ENCODE assay signal across 19 cellular contexts in genomic region chr5:177261510-177261909, GRCh38. TPM values are rescaled to one million over a fixed set of nuclear protein-coding genes. Genes with fewer than 3 reads are reported as not detected.
DNase-seq lines count a peak whose midpoint lies in the region; ATAC-seq and TF ChIP-seq lines count a peak whose summit lies in the region.
"Had no signal": no experiment of that assay in that cellular context is flagged by ENCODE, and none has a peak within 500 bp of the region (broad histone marks: within the 10 kb centered on the region; RNA-seq: fewer than 3 reads in every experiment).

No MANE protein-coding gene starts in this region.

- H3K9me3 Mint-ChIP-seq in activated CD4-positive, alpha-beta memory T cell treated with anti-CD3 and anti-CD28 coated beads for 36 hours = no peaks in the 10 kb centered on the region
- H3K9me3 Mint-ChIP-seq in activated CD4-positive, alpha-beta memory T cell treated with anti-CD3 and anti-CD28 coated beads, Interleukin-2, amount 10 ng/mL, durations not matched to agents 7 days and 5 days = no peaks in the 10 kb centered on the region
- no peaks in the 10 kb centered on the region for H3K9me3 Mint-ChIP-seq in stimulated activated effector memory CD8-positive, alpha-beta T cell treated with anti-CD3 and anti-CD28 coated beads, Interleukin-12 subunit alpha, Interleukin-12 subunit beta, amount 100 ng/mL, for 72 hours
- H3K9me3 Mint-ChIP-seq: CD14-positive monocyte; CD4-positive, alpha-beta memory T cell; HFFc6 had no signal

- TF ChIP-seq CTCF in VCaP (conservative IDR thresholded peaks at IDR 0.05) (no peak), right lobe of liver (IDR thresholded peaks at IDR 0.05) (no peak)

- H3K4me1 Mint-ChIP-seq in activated CD4-positive, alpha-beta memory T cell treated with anti-CD3 and anti-CD28 coated beads for 36 hours (ENCODE audit: low read depth) = peaks cover 7% of the 10 kb centered on the region
- peaks cover 7% of the 10 kb centered on the region for H3K4me1 Mint-ChIP-seq in activated CD4-positive, alpha-beta memory T cell treated with anti-CD3 and anti-CD28 coated beads, Interleukin-2, amount 10 ng/mL, durations not matched to agents 7 days and 5 days
- no peaks in the 10 kb centered on the region for H3K4me1 Mint-ChIP-seq in stimulated activated effector memory CD8-positive, alpha-beta T cell treated with anti-CD3 and anti-CD28 coated beads, Interleukin-12 subunit alpha, Interleukin-12 subunit beta, amount 100 ng/mL, for 72 hours
- H3K4me1 Mint-ChIP-seq: CD14-positive monocyte had no signal

- peak overlapping the region; percentile 1 for H3K27ac Mint-ChIP-seq in activated CD4-positive, alpha-beta memory T cell treated with anti-CD3 and anti-CD28 coated beads for 36 hours
- no peak overlapping the region for H3K27ac Mint-ChIP-seq in activated CD4-positive, alpha-beta memory T cell treated with anti-CD3 and anti-CD28 coated beads, Interleukin-2, amount 10 ng/mL, durations not matched to agents 7 days and 5 days
- H3K27ac Mint-ChIP-seq in stimulated activated effector memory CD8-positive, alpha-beta T cell treated with anti-CD3 and anti-CD28 coated beads, Interleukin-12 subunit alpha, Interleukin-12 subunit beta, amount 100 ng/mL, for 72 hours = peak overlapping the region; percentile 49
- H3K27ac Mint-ChIP-seq: CD14-positive monocyte, HFFc6 had no signal

- WGBS in right lobe of liver (ENCODE audit: insufficient coverage, low coverage, low lambda C conversion rate, missing lambda C conversion rate) = 64% methylated on average over 1 of the region's 1 CpG

- H3K36me3 Mint-ChIP-seq in activated CD4-positive, alpha-beta memory T cell treated with anti-CD3 and anti-CD28 coated beads for 36 hours = peaks cover 54% of the 10 kb centered on the region
- H3K36me3 Mint-ChIP-seq in activated CD4-positive, alpha-beta memory T cell treated with anti-CD3 and anti-CD28 coated beads, Interleukin-2, amount 10 ng/mL, durations not matched to agents 7 days and 5 days (ENCODE audit: low read depth) = peaks cover 72% of the 10 kb centered on the region
- peaks cover 100% of the 10 kb centered on the region for H3K36me3 Mint-ChIP-seq in stimulated activated effector memory CD8-positive, alpha-beta T cell treated with anti-CD3 and anti-CD28 coated beads, Interleukin-12 subunit alpha, Interleukin-12 subunit beta, amount 100 ng/mL, for 72 hours

- POLR2A ChIA-PET in activated CD4-positive, alpha-beta memory T cell treated with anti-CD3 and anti-CD28 coated beads for 36 hours (lab: Charles Lee) = no interaction called here
- POLR2A ChIA-PET in activated CD4-positive, alpha-beta memory T cell treated with anti-CD3 and anti-CD28 coated beads, Interleukin-2, amount 10 ng/mL, durations not matched to agents 7 days and 5 days (lab: Charles Lee) = no interaction called here

- peaks cover 0 to 63% (median 19%) of the 10 kb centered on the region in 4 donors for H3K36me3 ChIP-seq in right lobe of liver

- H3K27me3 ChIP-seq in right lobe of liver = no peaks in the 10 kb centered on the region
- H3K27me3 ChIP-seq: BLaER1 had no signal

- H3K4me3 ChIP-seq in right lobe of liver = no peak overlapping the region
- H3K4me3 ChIP-seq: BLaER1, GM12878 had no signal

- no peaks in the 10 kb centered on the region for H3K9me3 ChIP-seq in right lobe of liver
- H3K9me3 ChIP-seq: BLaER1 had no signal

- intact Hi-C loops in activated CD4-positive, alpha-beta memory T cell treated with anti-CD3 and anti-CD28 coated beads for 36 hours (cut with micrococcal nuclease) = loop anchor here (10.0 kb wide), 1 partner anchor 147 kb away; no protein-coding TSS in a partner anchor
- intact Hi-C loops in right lobe of liver (cut with DNase I) = no loop called here

- H3K4me3 Mint-ChIP-seq in activated CD4-positive, alpha-beta memory T cell treated with anti-CD3 and anti-CD28 coated beads for 36 hours = no peak overlapping the region
- no peak overlapping the region for H3K4me3 Mint-ChIP-seq in activated CD4-positive, alpha-beta memory T cell treated with anti-CD3 and anti-CD28 coated beads, Interleukin-2, amount 10 ng/mL, durations not matched to agents 7 days and 5 days
- H3K4me3 Mint-ChIP-seq in stimulated activated effector memory CD8-positive, alpha-beta T cell treated with anti-CD3 and anti-CD28 coated beads, Interleukin-12 subunit alpha, Interleukin-12 subunit beta, amount 100 ng/mL, for 72 hours = no peak overlapping the region
- H3K4me3 Mint-ChIP-seq: CD14-positive monocyte; CD4-positive, alpha-beta memory T cell; HFFc6 had no signal

- ATAC-seq in right lobe of liver = peak in 3 of 4 donors; percentile 27 to 67 (median 58)
- no peak for ATAC-seq in stimulated activated effector memory CD8-positive, alpha-beta T cell treated with anti-CD3 and anti-CD28 coated beads, Interleukin-12 subunit alpha, Interleukin-12 subunit beta, amount 100 ng/mL, for 72 hours
- no peak for ATAC-seq in HG02678 (IDR thresholded peaks at IDR 0.05; ENCODE audit: unreplicated experiment)
- no peak for ATAC-seq in HG02610 (IDR thresholded peaks at IDR 0.05; ENCODE audit: unreplicated experiment)
- ATAC-seq: GM12878, HCT116 had no signal

- CTCF ChIA-PET in activated CD4-positive, alpha-beta memory T cell treated with anti-CD3 and anti-CD28 coated beads for 36 hours (lab: Charles Lee) = no interaction called here
- CTCF ChIA-PET in activated CD4-positive, alpha-beta memory T cell treated with anti-CD3 and anti-CD28 coated beads, Interleukin-2, amount 10 ng/mL, durations not matched to agents 7 days and 5 days (lab: Charles Lee) = no interaction called here

- TF ChIP-seq POLR2A in right lobe of liver (IDR thresholded peaks at IDR 0.05) = no peak

- no peaks in the 10 kb centered on the region for H3K27me3 Mint-ChIP-seq in activated CD4-positive, alpha-beta memory T cell treated with anti-CD3 and anti-CD28 coated beads for 36 hours
- H3K27me3 Mint-ChIP-seq in activated CD4-positive, alpha-beta memory T cell treated with anti-CD3 and anti-CD28 coated beads, Interleukin-2, amount 10 ng/mL, durations not matched to agents 7 days and 5 days = no peaks in the 10 kb centered on the region
- H3K27me3 Mint-ChIP-seq: CD4-positive, alpha-beta memory T cell had no signal

- H3K27ac ChIP-seq in VCaP (peak overlapping the region; percentile 12), right lobe of liver (peak overlapping the region in 1 of 3 donors; percentile 5)
- H3K27ac ChIP-seq: BLaER1 had no signal

- DNase-seq in activated CD4-positive, alpha-beta memory T cell treated with anti-CD3 and anti-CD28 coated beads for 36 hours = no peak
- no peak for DNase-seq in activated CD4-positive, alpha-beta memory T cell treated with anti-CD3 and anti-CD28 coated beads, Interleukin-2, amount 10 ng/mL, durations not matched to agents 7 days and 5 days
- DNase-seq in right lobe of liver = no peak
- no peak for DNase-seq in stimulated activated effector memory CD8-positive, alpha-beta T cell treated with anti-CD3 and anti-CD28 coated beads, Interleukin-12 subunit alpha, Interleukin-12 subunit beta, amount 100 ng/mL, for 72 hours (ENCODE audit: low spot score in 2 of 2)
- DNase-seq: 8988T; Calu3; CD4-positive, alpha-beta memory T cell; DMS79 treated with DMSO at 0.1 percent for 48 hours; GF-D8; GOT3; H7; HFFc6 had no signal

- peaks cover 0 to 10% (median 0%) of the 10 kb centered on the region in 4 donors for H3K4me1 ChIP-seq in right lobe of liver
- H3K4me1 ChIP-seq: BLaER1 had no signal

RNA-seq across cellular contexts. Expression of gene RAB24, which starts 42.0 kb away (rescaled TPM):
- total RNA-seq in activated CD4-positive, alpha-beta memory T cell treated with anti-CD3 and anti-CD28 coated beads for 36 hours = 10 to 100 TPM; 21.7 to 22.1 TPM
- total RNA-seq in activated CD4-positive, alpha-beta memory T cell treated with anti-CD3 and anti-CD28 coated beads, Interleukin-2, amount 10 ng/mL, durations not matched to agents 7 days and 5 days = 10 to 100 TPM; 43.0 to 46.6 TPM
- 10 to 100 TPM; 11.0 to 28.8 (median 16.2) TPM for total RNA-seq in right lobe of liver

RNA-seq across cellular contexts. Expression of gene PRELID1, which starts 42.1 kb away (rescaled TPM):
- 100 to 1,000 TPM; 247 to 248 TPM for total RNA-seq in activated CD4-positive, alpha-beta memory T cell treated with anti-CD3 and anti-CD28 coated beads for 36 hours
- 100 to 1,000 TPM; 153 to 156 TPM for total RNA-seq in activated CD4-positive, alpha-beta memory T cell treated with anti-CD3 and anti-CD28 coated beads, Interleukin-2, amount 10 ng/mL, durations not matched to agents 7 days and 5 days
- 100 to 1,000 TPM in 2 of 6 experiments, 10 to 100 TPM in 4; 64.1 to 116 (median 84.4) TPM for total RNA-seq in right lobe of liver

RNA-seq across cellular contexts. Expression of gene MXD3, which starts 50.2 kb away (rescaled TPM):
- total RNA-seq in activated CD4-positive, alpha-beta memory T cell treated with anti-CD3 and anti-CD28 coated beads for 36 hours = 10 to 100 TPM; 31.2 to 33.4 TPM
- 10 to 100 TPM; 74.1 to 75.0 TPM for total RNA-seq in activated CD4-positive, alpha-beta memory T cell treated with anti-CD3 and anti-CD28 coated beads, Interleukin-2, amount 10 ng/mL, durations not matched to agents 7 days and 5 days
- 1 to 10 TPM; 2.2 to 6.2 (median 4.9) TPM for total RNA-seq in right lobe of liver

Comparison
In these comparisons a context has a peak if more than half of its experiments do, and no peak if none do; other contexts are left out.
1. ATAC-seq: peak in right lobe of liver (3 of 4); none in stimulated activated effector memory CD8-positive, alpha-beta T cell treated with anti-CD3 and anti-CD28 coated beads, Interleukin-12 subunit alpha, Interleukin-12 subunit beta, amount 100 ng/mL, for 72 hours (single experiment), HG02678 (single experiment) and HG02610 (single experiment).
2. RNA of gene MXD3, which starts 50.2 kb away (total RNA-seq): 74.1 to 75.0 TPM in activated CD4-positive, alpha-beta memory T cell treated with anti-CD3 and anti-CD28 coated beads, Interleukin-2, amount 10 ng/mL, durations not matched to agents 7 days and 5 days and 31.2 to 33.4 TPM in activated CD4-positive, alpha-beta memory T cell treated with anti-CD3 and anti-CD28 coated beads for 36 hours; 2.2 to 6.2 TPM in right lobe of liver; every median in the first group is over 4 times any median in the second.